ENCODE assay signal across 12 cellular contexts in genomic region chr3:31225923-31226322, GRCh38.
DNase-seq lines count a peak whose midpoint lies in the region; ATAC-seq and TF ChIP-seq lines count a peak whose summit lies in the region.
"Had no signal": no experiment of that assay in that cellular context is flagged by ENCODE, and none has a peak within 500 bp of the region (broad histone marks: within the 10 kb centered on the region; RNA-seq: fewer than 3 reads in every experiment).

No MANE protein-coding gene starts in this region.

- POLR2A ChIA-PET in CD8-positive, alpha-beta T cell (lab: Charles Lee), result interaction anchor here (0.6 to 3.4 kb wide), 8 partner anchors 12 to 1262 kb away, joined by 3 to 32 read pairs (median 6); partner anchors contain the start of gene STT3B
- POLR2A ChIA-PET in activated CD8-positive, alpha-beta T cell treated with anti-CD3 and anti-CD28 coated beads for 36 hours (lab: Charles Lee), result interaction anchor here (0.9 kb wide), 1 partner anchor 26 kb away, joined by 4 read pairs; no protein-coding TSS in a partner anchor
- POLR2A ChIA-PET in naive thymus-derived CD8-positive, alpha-beta T cell (lab: Charles Lee), result interaction anchor here (0.7 to 5.8 kb wide), 7 partner anchors 8 to 307 kb away, joined by 3 to 48 read pairs (median 8); partner anchors contain the start of gene STT3B

- H3K9me3 Mint-ChIP-seq in CD8-positive, alpha-beta T cell, result no peaks in the 10 kb centered on the region
- H3K9me3 Mint-ChIP-seq in activated CD8-positive, alpha-beta T cell treated with anti-CD3 and anti-CD28 coated beads for 36 hours, result peaks cover 6% of the 10 kb centered on the region
- H3K9me3 Mint-ChIP-seq in naive thymus-derived CD8-positive, alpha-beta T cell, result peaks cover 0 to 3% (median 0%) of the 10 kb centered on the region in 9 donors
- H3K9me3 Mint-ChIP-seq: H9 had no signal

- in situ Hi-C loops in mammary epithelial cell (cut with MboI; ENCODE audit: low sequenced_read_pairs in 2 of 2), result no loop called here

- no peak overlapping the region for H2AFZ ChIP-seq in mammary epithelial cell (ENCODE audit: low read depth, low read length)

- no peak for TF ChIP-seq POLR2A in erythroblast (IDR thresholded peaks at IDR 0.05; ENCODE audit: low read length)

- H3K4me1 Mint-ChIP-seq in CD8-positive, alpha-beta T cell (ENCODE audit: low read depth), result peaks cover 82% of the 10 kb centered on the region
- H3K4me1 Mint-ChIP-seq in activated CD8-positive, alpha-beta T cell treated with anti-CD3 and anti-CD28 coated beads for 36 hours (ENCODE audit: low read depth), result peaks cover 71% of the 10 kb centered on the region
- peaks cover 39 to 92% (median 86%) of the 10 kb centered on the region in 4 donors for H3K4me1 Mint-ChIP-seq in naive thymus-derived CD8-positive, alpha-beta T cell

- H3K9ac ChIP-seq in mammary epithelial cell (ENCODE audit: insufficient read depth, low read length), result no peak overlapping the region

- intact Hi-C loops in CD8-positive, alpha-beta T cell (cut with DNase I, micrococcal nuclease), result loop anchor here in 1 of 2 experiments (10.0 kb wide), 1 partner anchor 239 kb away; no protein-coding TSS in a partner anchor
- intact Hi-C loops in activated CD8-positive, alpha-beta T cell treated with anti-CD3 and anti-CD28 coated beads for 36 hours (cut with micrococcal nuclease), result loop anchor here (2.0 kb wide), 1 partner anchor 15 kb away; no protein-coding TSS in a partner anchor
- intact Hi-C loops in mammary epithelial cell (cut with micrococcal nuclease), result no loop called here

- H3K27ac Mint-ChIP-seq in CD8-positive, alpha-beta T cell, result peak overlapping the region; percentile 91
- peak overlapping the region; percentile 81 for H3K27ac Mint-ChIP-seq in activated CD8-positive, alpha-beta T cell treated with anti-CD3 and anti-CD28 coated beads for 36 hours
- H3K27ac Mint-ChIP-seq in naive thymus-derived CD8-positive, alpha-beta T cell, result peak overlapping the region; percentile 77 to 97 (median 94)

- ATAC-seq in CD8-positive, alpha-beta T cell, result no peak
- no peak for ATAC-seq in activated CD8-positive, alpha-beta T cell treated with anti-CD3 and anti-CD28 coated beads for 36 hours
- no peak for ATAC-seq in naive thymus-derived CD8-positive, alpha-beta T cell

- H3K9me3 ChIP-seq in CD8-positive, alpha-beta T cell (ENCODE audit: low read length), result no peaks in the 10 kb centered on the region
- H3K9me3 ChIP-seq in mammary epithelial cell (replicated peaks; ENCODE audit: insufficient read depth, low read length), result no peaks in the 10 kb centered on the region

- no TSS peak for BruUV-seq in mammary epithelial cell (replicated peaks; lab: Mats Ljungman, UMichigan)

- no peaks in the 10 kb centered on the region for H3K36me3 ChIP-seq in CD8-positive, alpha-beta T cell (ENCODE audit: insufficient read depth, low read length)
- H3K36me3 ChIP-seq in mammary epithelial cell (ENCODE audit: insufficient read depth, low read length), result no peaks in the 10 kb centered on the region

- H3K79me2 ChIP-seq in mammary epithelial cell (ENCODE audit: insufficient read depth, low read length), result no peaks in the 10 kb centered on the region

- DNase-seq in CD8-positive, alpha-beta T cell, result no peak
- no peak for DNase-seq in HL-60 (ENCODE audit: low read depth in 1 of 2, low spot score in 1 of 2)
- DNase-seq in activated CD8-positive, alpha-beta T cell treated with anti-CD3 and anti-CD28 coated beads for 36 hours, result no peak
- DNase-seq in naive thymus-derived CD8-positive, alpha-beta T cell, result no peak
- DNase-seq in mammary epithelial cell, result no peak
- DNase-seq in amygdala (lab: John Stamatoyannopoulos, UW), result no peak
- DNase-seq in erythroblast (lab: John Stamatoyannopoulos, UW), result no peak
- DNase-seq: anterior cingulate cortex, H9, occipital lobe, SIG-M5 had no signal

- peak overlapping the region; percentile 52 for H3K27ac ChIP-seq in CD8-positive, alpha-beta T cell (ENCODE audit: low read depth, low read length)
- H3K27ac ChIP-seq in HL-60 (replicated peaks) (peak overlapping the region; percentile 92), mammary epithelial cell (ENCODE audit: insufficient read depth, low read depth, low read length) (no peak overlapping the region)
- H3K27ac ChIP-seq: epithelial cell of prostate had no signal

- dilution Hi-C loops in mammary epithelial cell (cut with HindIII; ENCODE audit: low sequenced_read_pairs), result no loop called here

- H3K27me3 ChIP-seq in CD8-positive, alpha-beta T cell (ENCODE audit: insufficient read depth, low read length), result no peaks in the 10 kb centered on the region
- no peaks in the 10 kb centered on the region for H3K27me3 ChIP-seq in HL-60 (ENCODE audit: insufficient read depth, poor library complexity, severe bottlenecking)
- peaks cover 1% of the 10 kb centered on the region for H3K27me3 ChIP-seq in mammary epithelial cell (ENCODE audit: insufficient read depth, low read length)

- CTCF ChIA-PET in CD8-positive, alpha-beta T cell (lab: Charles Lee), result interaction anchor here (1.0 to 1.7 kb wide), 2 partner anchors 12 to 19 kb away, joined by 3 to 4 read pairs; no protein-coding TSS in a partner anchor
- CTCF ChIA-PET in activated CD8-positive, alpha-beta T cell treated with anti-CD3 and anti-CD28 coated beads for 36 hours (lab: Charles Lee), result interaction anchor here (1.1 to 2.8 kb wide), 2 partner anchors 9 kb away, joined by 4 to 10 read pairs; no protein-coding TSS in a partner anchor
- CTCF ChIA-PET in mammary epithelial cell (lab: Charles Lee; ENCODE audit: low non-redundant PET), result no interaction called here

- WGBS in mammary epithelial cell (ENCODE audit: low coverage, missing lambda C conversion rate), result 73% methylated on average over 3 of the region's 3 CpGs

- peaks cover 82% of the 10 kb centered on the region for H3K4me1 ChIP-seq in CD8-positive, alpha-beta T cell (ENCODE audit: insufficient read depth, low read length)
- no peaks in the 10 kb centered on the region for H3K4me1 ChIP-seq in mammary epithelial cell (ENCODE audit: insufficient read depth, low read length)

- no peak for TF ChIP-seq CTCF in CD8-positive, alpha-beta T cell (IDR thresholded peaks at IDR 0.05)
- TF ChIP-seq CTCF in HL-60 (IDR thresholded peaks at IDR 0.05; ENCODE audit: insufficient read depth, low read length) (no peak), mammary epithelial cell (conservative IDR thresholded peaks at IDR 0.05 in 1 of 2, IDR thresholded peaks at IDR 0.05 in 1 of 2; ENCODE audit: extremely low read depth in 1 of 2, insufficient read depth in 1 of 2, low read depth in 1 of 2, low read length in 2 of 2) (no peak)
- TF ChIP-seq CTCF in activated CD8-positive, alpha-beta T cell treated with anti-CD3 and anti-CD28 coated beads for 36 hours (IDR thresholded peaks at IDR 0.05), result no peak

- no peaks in the 10 kb centered on the region for H4K20me1 ChIP-seq in mammary epithelial cell (ENCODE audit: insufficient read depth, low read length)

- peak overlapping the region; percentile 45 for H3K4me3 Mint-ChIP-seq in CD8-positive, alpha-beta T cell
- H3K4me3 Mint-ChIP-seq in activated CD8-positive, alpha-beta T cell treated with anti-CD3 and anti-CD28 coated beads for 36 hours, result no peak overlapping the region
- peak overlapping the region; percentile 24 to 83 (median 74) for H3K4me3 Mint-ChIP-seq in naive thymus-derived CD8-positive, alpha-beta T cell
- H3K4me3 Mint-ChIP-seq: H9 had no signal

- no peak overlapping the region for H3K4me2 ChIP-seq in mammary epithelial cell (ENCODE audit: insufficient read depth, low read depth, low read length)

- H3K4me3 ChIP-seq in CD8-positive, alpha-beta T cell (ENCODE audit: low read depth, low read length), result peak overlapping the region; percentile 3
- H3K4me3 ChIP-seq in HL-60 (replicated peaks; ENCODE audit: insufficient read depth, low read length) (no peak overlapping the region), mammary epithelial cell (replicated peaks in 1 of 3; ENCODE audit: insufficient read depth in 1 of 3, low read depth in 2 of 3, low read length in 3 of 3) (no peak overlapping the region)

- no peaks in the 10 kb centered on the region for H3K27me3 Mint-ChIP-seq in CD8-positive, alpha-beta T cell (ENCODE audit: low read depth)
- H3K27me3 Mint-ChIP-seq in activated CD8-positive, alpha-beta T cell treated with anti-CD3 and anti-CD28 coated beads for 36 hours, result no peaks in the 10 kb centered on the region
- H3K27me3 Mint-ChIP-seq in naive thymus-derived CD8-positive, alpha-beta T cell, result no peaks in the 10 kb centered on the region

- H3K36me3 Mint-ChIP-seq in CD8-positive, alpha-beta T cell, result no peaks in the 10 kb centered on the region
- peaks cover 15% of the 10 kb centered on the region for H3K36me3 Mint-ChIP-seq in activated CD8-positive, alpha-beta T cell treated with anti-CD3 and anti-CD28 coated beads for 36 hours (ENCODE audit: low read depth)
- peaks cover 0 to 2% (median 0%) of the 10 kb centered on the region in 3 donors for H3K36me3 Mint-ChIP-seq in naive thymus-derived CD8-positive, alpha-beta T cell
